ENCODE assay signal across 25 cellular contexts in genomic region chr2:88875749-88876148, GRCh38.
A peak's percentile ranks its signal among the peaks of the same experiment; 100 is the strongest.
DNase-seq lines count a peak whose midpoint lies in the region; FAIRE-seq and TF ChIP-seq lines count a peak whose summit lies in the region.
"Had no signal": no experiment of that assay in that cellular context is flagged by ENCODE, and none has a peak within 500 bp of the region (broad histone marks: within the 10 kb centered on the region; RNA-seq: fewer than 3 reads in every experiment).

No MANE protein-coding gene starts in this region.

- TF ChIP-seq POLR2A in H1 (IDR thresholded peaks at IDR 0.05; ENCODE audit: control extremely low read depth in 1 of 2, low read depth in 2 of 2, low read length in 2 of 2) = no peak

- TF ChIP-seq EP300 in H1 (IDR thresholded peaks at IDR 0.05; ENCODE audit: borderline replicate concordance in 1 of 2, low read depth in 2 of 2, low read length in 2 of 2) = no peak

- no peak overlapping the region for H2BK15ac ChIP-seq in H1 (ENCODE audit: low read length)

- H3K27me3 ChIP-seq in Loucy (ENCODE audit: insufficient read depth, low read length, poor library complexity, severe bottlenecking) (no peaks in the 10 kb centered on the region), PC-9 (ENCODE audit: insufficient read depth, low read depth) (peaks cover 11% of the 10 kb centered on the region; the same call in 1 of the 2 replicates), H1 (replicated peaks in 1 of 4; ENCODE audit: control insufficient read depth in 3 of 4, extremely low read depth in 1 of 4, insufficient read depth in 3 of 4, low read length in 3 of 4) (no peaks in the 10 kb centered on the region)
- H3K27me3 ChIP-seq in CD8-positive, alpha-beta memory T cell (ENCODE audit: insufficient read depth, low read length, poor library complexity, severe bottlenecking) = no peaks in the 10 kb centered on the region
- H3K27me3 ChIP-seq: BLaER1 had no signal

- peak; percentile 82 for FAIRE-seq in H1 (lab: Jason Lieb, UNC)
- FAIRE-seq: A204.1, D721Med, GM12878, GM18507 had no signal

- H4K20me1 ChIP-seq in Loucy (ENCODE audit: insufficient read depth, low read length, poor library complexity, severe bottlenecking) (no peaks in the 10 kb centered on the region), PC-9 (ENCODE audit: insufficient read depth) (no peaks in the 10 kb centered on the region), H1 (replicated peaks in 1 of 2; ENCODE audit: control insufficient read depth in 1 of 2, insufficient read depth in 2 of 2, low read length in 2 of 2) (no peaks in the 10 kb centered on the region)
- H4K20me1 ChIP-seq: BLaER1 had no signal

- no peak overlapping the region for H3K14ac ChIP-seq in H1 (ENCODE audit: insufficient read length)

- H2BK20ac ChIP-seq in H1 (ENCODE audit: low read length) = no peak overlapping the region

- H4K91ac ChIP-seq in H1 (replicated peaks; ENCODE audit: insufficient read length, low read length) = no peak overlapping the region

- TF ChIP-seq CTCF in Loucy (conservative IDR thresholded peaks at IDR 0.05; ENCODE audit: low read length) (no peak), PC-9 (conservative IDR thresholded peaks at IDR 0.05) (no peak), H1 (IDR thresholded peaks at IDR 0.05; ENCODE audit: control extremely low read depth in 1 of 3, insufficient read depth in 1 of 3, low read depth in 1 of 3, low read length in 3 of 3) (no peak)

- no peak overlapping the region for H3K4me3 Mint-ChIP-seq in activated CD4-positive, alpha-beta T cell treated with anti-CD3 and anti-CD28 coated beads, Interleukin-2, amount 10 ng/mL, durations not matched to agents 24 days and 14 days
- no peak overlapping the region for H3K4me3 Mint-ChIP-seq in CD8-positive, alpha-beta memory T cell
- H3K4me3 Mint-ChIP-seq: B cell; CD4-positive, CD25-positive, alpha-beta regulatory T cell; CD8-positive, alpha-beta T cell had no signal

- CTCF ChIA-PET in PC-9 (lab: Charles Lee) = no interaction called here
- CTCF ChIA-PET in H1 (lab: Charles Lee; ENCODE audit: partially characterized antibody) = no interaction called here
- CTCF ChIA-PET in CD8-positive, alpha-beta memory T cell (lab: Charles Lee) = no interaction called here

- no peak overlapping the region for H2BK5ac ChIP-seq in H1 (ENCODE audit: low read depth, low read length)

- H2AFZ ChIP-seq in Loucy (ENCODE audit: low read length) (peak overlapping the region; percentile 79), PC-9 (peak overlapping the region; percentile 20; the same call in 1 of the 2 replicates), H1 (ENCODE audit: low read length) (0 out of 2 replicates have a peak overlapping the region, but pooled peaks have one; percentile 5)

- no peak overlapping the region for H2AK5ac ChIP-seq in H1 (ENCODE audit: low read depth, low read length)

- intact Hi-C loops in activated CD4-positive, alpha-beta T cell treated with anti-CD3 and anti-CD28 coated beads, Interleukin-2, amount 10 ng/mL, durations not matched to agents 24 days and 14 days (cut with micrococcal nuclease) = loop anchor here (2.0 kb wide), 1 partner anchor 43 kb away; no protein-coding TSS in a partner anchor
- intact Hi-C loops in PC-9 (cut with micrococcal nuclease; ENCODE audit: unreplicated experiment) = loop anchor here (10.0 kb wide), 1 partner anchor 131 kb away; no protein-coding TSS in a partner anchor

- H3K36me3 Mint-ChIP-seq in activated CD4-positive, alpha-beta T cell treated with anti-CD3 and anti-CD28 coated beads, Interleukin-2, amount 10 ng/mL, durations not matched to agents 24 days and 14 days (ENCODE audit: low read depth) = no peaks in the 10 kb centered on the region
- H3K36me3 Mint-ChIP-seq in CD8-positive, alpha-beta memory T cell = no peaks in the 10 kb centered on the region
- H3K36me3 Mint-ChIP-seq: CD4-positive, CD25-positive, alpha-beta regulatory T cell; CD8-positive, alpha-beta T cell had no signal

- no TSS peak for BruUV-seq in PC-9 (replicated peaks; lab: Mats Ljungman, UMichigan)

- H3K27me3 Mint-ChIP-seq in activated CD4-positive, alpha-beta T cell treated with anti-CD3 and anti-CD28 coated beads, Interleukin-2, amount 10 ng/mL, durations not matched to agents 24 days and 14 days = peaks cover 17% of the 10 kb centered on the region
- peaks cover 11 to 26% of the 10 kb centered on the region in 2 donors for H3K27me3 Mint-ChIP-seq in CD8-positive, alpha-beta memory T cell
- H3K27me3 Mint-ChIP-seq: B cell had no signal

- H3K23me2 ChIP-seq in H1 (ENCODE audit: low read depth, low read length) = no peaks in the 10 kb centered on the region

- no peak overlapping the region for H3K18ac ChIP-seq in H1 (ENCODE audit: extremely low read depth, low read length)

- no peak overlapping the region for H3K27ac Mint-ChIP-seq in activated CD4-positive, alpha-beta T cell treated with anti-CD3 and anti-CD28 coated beads, Interleukin-2, amount 10 ng/mL, durations not matched to agents 24 days and 14 days
- no peak overlapping the region for H3K27ac Mint-ChIP-seq in CD8-positive, alpha-beta memory T cell
- H3K27ac Mint-ChIP-seq: B cell; CD4-positive, CD25-positive, alpha-beta regulatory T cell; CD8-positive, alpha-beta T cell had no signal

- H3K9me3 ChIP-seq in Loucy (ENCODE audit: insufficient read depth, low read depth, low read length) (no peaks in the 10 kb centered on the region), PC-9 (ENCODE audit: insufficient read depth, low read depth) (no peaks in the 10 kb centered on the region), H1 (ENCODE audit: insufficient read depth in 2 of 2, low read depth in 1 of 2, low read length in 1 of 2) (no peaks in the 10 kb centered on the region)
- no peaks in the 10 kb centered on the region for H3K9me3 ChIP-seq in CD8-positive, alpha-beta memory T cell (ENCODE audit: low read length)
- H3K9me3 ChIP-seq: BLaER1 had no signal

- no peak overlapping the region for H2BK12ac ChIP-seq in H1 (ENCODE audit: low read depth, low read length)

- H3K4me2 ChIP-seq in Loucy (ENCODE audit: low read depth, low read length, poor library complexity, severe bottlenecking) (no peak overlapping the region), PC-9 (no peak overlapping the region), H1 (ENCODE audit: insufficient read depth in 1 of 2, low read depth in 2 of 2, low read length in 2 of 2) (no peak overlapping the region)
- H3K4me2 ChIP-seq: BLaER1 had no signal

- H3K4me1 Mint-ChIP-seq in activated CD4-positive, alpha-beta T cell treated with anti-CD3 and anti-CD28 coated beads, Interleukin-2, amount 10 ng/mL, durations not matched to agents 24 days and 14 days = no peaks in the 10 kb centered on the region
- H3K4me1 Mint-ChIP-seq in CD8-positive, alpha-beta memory T cell = no peaks in the 10 kb centered on the region
- H3K4me1 Mint-ChIP-seq: CD4-positive, CD25-positive, alpha-beta regulatory T cell had no signal

- no peaks in the 10 kb centered on the region for H3K9me2 ChIP-seq in Loucy (replicated peaks; ENCODE audit: low read depth, low read length)
- H3K9me2 ChIP-seq in PC-9 (ENCODE audit: insufficient read depth) = no peaks in the 10 kb centered on the region

- TF ChIP-seq RAD21 in H1 (IDR thresholded peaks at IDR 0.05 in 1 of 2, conservative IDR thresholded peaks at IDR 0.05 in 1 of 2; ENCODE audit: low read depth in 2 of 2, low read length in 2 of 2) = no peak

- H3K36me3 ChIP-seq in Loucy (ENCODE audit: insufficient read depth, low read length) = no peaks in the 10 kb centered on the region
- H3K36me3 ChIP-seq in PC-9 (ENCODE audit: low read depth) = no peaks in the 10 kb centered on the region
- no peaks in the 10 kb centered on the region for H3K36me3 ChIP-seq in H1 (ENCODE audit: control insufficient read depth in 2 of 4, insufficient read depth in 4 of 4, low read length in 3 of 4)
- no peaks in the 10 kb centered on the region for H3K36me3 ChIP-seq in CD8-positive, alpha-beta memory T cell (ENCODE audit: insufficient read depth, low read length)
- H3K36me3 ChIP-seq: BLaER1 had no signal

- no peak overlapping the region for H3K9ac ChIP-seq in Loucy (ENCODE audit: low read depth, low read length, poor library complexity, severe bottlenecking)
- no peak overlapping the region for H3K9ac ChIP-seq in H1 (replicated peaks in 1 of 4; ENCODE audit: extremely low read depth in 1 of 4, low read depth in 3 of 4, low read length in 3 of 4)
- H3K9ac ChIP-seq: BLaER1 had no signal

- H3K79me1 ChIP-seq in H1 (ENCODE audit: low read depth, low read length) = no peaks in the 10 kb centered on the region

- H3F3A ChIP-seq in Loucy (ENCODE audit: low read depth) = no peaks in the 10 kb centered on the region
- no peaks in the 10 kb centered on the region for H3F3A ChIP-seq in PC-9 (ENCODE audit: insufficient read depth, low read depth)

- H2BK120ac ChIP-seq in H1 (replicated peaks; ENCODE audit: low read depth, low read length) = no peak overlapping the region

- H4K8ac ChIP-seq in H1 (ENCODE audit: extremely low read depth, insufficient read depth, low read length) = no peak overlapping the region

- H3K4me1 ChIP-seq in Loucy (ENCODE audit: insufficient read depth, low read length, poor library complexity, severe bottlenecking) (peaks cover 5% of the 10 kb centered on the region), PC-9 (replicated peaks; ENCODE audit: insufficient read depth) (no peaks in the 10 kb centered on the region), H1 (replicated peaks in 1 of 4; ENCODE audit: control insufficient read depth in 3 of 4, insufficient read depth in 4 of 4, low read length in 3 of 4) (0 out of 7 replicates have a peak, but pooled peaks cover 0 to 2% (median 0%) of the 10 kb centered on the region in 4 experiments)
- no peaks in the 10 kb centered on the region for H3K4me1 ChIP-seq in CD8-positive, alpha-beta memory T cell (ENCODE audit: insufficient read depth, low read length)

- no peak overlapping the region for H3K23ac ChIP-seq in H1 (ENCODE audit: insufficient read length)

- POLR2A ChIA-PET in PC-9 (lab: Charles Lee; ENCODE audit: unreplicated experiment) (no interaction called here), H1 (lab: Charles Lee; ENCODE audit: partially characterized antibody) (no interaction called here)
- POLR2A ChIA-PET in CD8-positive, alpha-beta memory T cell (lab: Charles Lee) = no interaction called here

- no peak overlapping the region for H3K27ac ChIP-seq in PC-9
- H3K27ac ChIP-seq in H1 (ENCODE audit: low read depth, low read length) = no peak overlapping the region
- H3K27ac ChIP-seq in CD8-positive, alpha-beta memory T cell (ENCODE audit: low read depth, low read length) = no peak overlapping the region
- H3K27ac ChIP-seq: 22Rv1, BLaER1, C4-2B had no signal

- H4K5ac ChIP-seq in H1 (ENCODE audit: insufficient read length, low read depth, low read length) = no peak overlapping the region

- H3K79me2 ChIP-seq in Loucy (ENCODE audit: insufficient read depth, low read length) = no peaks in the 10 kb centered on the region
- H3K79me2 ChIP-seq in PC-9 (ENCODE audit: low read depth) = no peaks in the 10 kb centered on the region
- no peaks in the 10 kb centered on the region for H3K79me2 ChIP-seq in H1 (ENCODE audit: control insufficient read depth in 1 of 2, insufficient read depth in 2 of 2, low read length in 2 of 2)

- no peak overlapping the region for H3K4ac ChIP-seq in H1 (replicated peaks; ENCODE audit: insufficient read length, low read depth, low read length)

- DNase-seq in activated CD4-positive, alpha-beta T cell treated with anti-CD3 and anti-CD28 coated beads, Interleukin-2, amount 10 ng/mL, durations not matched to agents 24 days and 14 days = peak; percentile 51
- DNase-seq in activated CD4-positive, alpha-beta T cell treated with anti-CD3 and anti-CD28 coated beads for 1 hour = no peak
- DNase-seq in PC-9 = no peak
- DNase-seq in H1 (ENCODE audit: low read depth in 1 of 2, low spot score in 2 of 2) = no peak
- no peak for DNase-seq in Kasumi-1 (lab: John Stamatoyannopoulos, UW)
- no peak for DNase-seq in CD8-positive, alpha-beta memory T cell
- DNase-seq in SIG-M5 treated with dmso at 0.1 percent for 504 hours (lab: John Stamatoyannopoulos, UW; ENCODE audit: unreplicated experiment) = no peak
- DNase-seq: CD4-positive, CD25-positive, alpha-beta regulatory T cell; CD8-positive, alpha-beta T cell; DMS 273 treated with DMSO at 0.1 percent for 48 hours; DMS79; EL; GDM1; GOT3; H7; HCEC 1CT had no signal

- WGBS in H1 (ENCODE audit: extremely low coverage in 1 of 2, insufficient coverage in 1 of 2, insufficient read length in 1 of 2, insufficient replicate concordance in 2 of 2, low coverage in 1 of 2, low lambda C conversion rate in 2 of 2, missing lambda C conversion rate in 1 of 2), 2 experiments = 64% methylated on average over 3 of the region's 3 CpGs; no CpG with 5 or more reads in 1 of the 2 experiments

- H3K4me3 ChIP-seq in Loucy (ENCODE audit: low read length, poor library complexity, severe bottlenecking) = no peak overlapping the region
- no peak overlapping the region for H3K4me3 ChIP-seq in PC-9
- H3K4me3 ChIP-seq in H1 (ENCODE audit: extremely low read depth in 1 of 4, insufficient read depth in 2 of 4, low read depth in 3 of 4, low read length in 4 of 4) = no peak overlapping the region
- no peak overlapping the region for H3K4me3 ChIP-seq in CD8-positive, alpha-beta memory T cell (ENCODE audit: low read length)
- H3K4me3 ChIP-seq: BLaER1, GM12878 had no signal

- no peak overlapping the region for H3K56ac ChIP-seq in H1 (replicated peaks; ENCODE audit: insufficient read length, low read depth, low read length)

- H3K9me3 Mint-ChIP-seq in activated CD4-positive, alpha-beta T cell treated with anti-CD3 and anti-CD28 coated beads, Interleukin-2, amount 10 ng/mL, durations not matched to agents 24 days and 14 days = no peaks in the 10 kb centered on the region
- H3K9me3 Mint-ChIP-seq in CD8-positive, alpha-beta memory T cell = no peaks in the 10 kb centered on the region
- H3K9me3 Mint-ChIP-seq: CD8-positive, alpha-beta T cell had no signal

Comparison
In these comparisons a context has a peak if more than half of its experiments do, and no peak if none do; other contexts are left out.
1. H2AFZ ChIP-seq: peak in every context shown above with its lines; median percentile 79 in Loucy; 20 in PC-9; 5 in H1.